8 cellular contexts compared by ENCODE assay signal in genomic region chr6:11043961-11044711, GRCh38. TPM values are rescaled to one million over a fixed set of nuclear protein-coding genes. Genes with fewer than 3 reads are reported as not detected.
DNase-seq lines count a peak whose midpoint lies in the region; ATAC-seq and TF ChIP-seq lines count a peak whose summit lies in the region.

ELOVL2 (minus strand) TSS chr6:11044305; CDS start chr6:11044230, 75 bp downstream.

- no peak for DNase-seq in activated CD4-positive, CD25-positive, alpha-beta regulatory T cell treated with anti-CD3 and anti-CD28 coated beads, Interleukin-2, amount 50 U/mL, for 72 hours
- DNase-seq in HPDE6-E6E7 (ENCODE audit: extremely low spot score) (peak; percentile 28), esophagus squamous epithelium (lab: John Stamatoyannopoulos, UW) (no peak), NCI-H2171 (lab: John Stamatoyannopoulos, UW) (no peak)
- no peak for DNase-seq in activated CD4-positive, alpha-beta T cell treated with anti-CD3 and anti-CD28 coated beads, Interleukin-2, amount 10 ng/mL, durations not matched to agents 7 days and 5 days

- no peak within 1 kb of the TSS for H3K4me2 ChIP-seq in neural cell (ENCODE audit: low read length)

- peaks cover 0 to 20% (median 11%) of the 10 kb centered on the region in 3 donors for H3K4me1 ChIP-seq in esophagus squamous epithelium

- H3K4me1 Mint-ChIP-seq in activated CD4-positive, alpha-beta T cell treated with anti-CD3 and anti-CD28 coated beads, Interleukin-2, amount 10 ng/mL, durations not matched to agents 7 days and 5 days: peaks cover 14% of the 10 kb centered on the region

- peaks cover 72% of the 10 kb centered on the region for H3K27me3 Mint-ChIP-seq in activated CD4-positive, alpha-beta T cell treated with anti-CD3 and anti-CD28 coated beads, Interleukin-2, amount 10 ng/mL, durations not matched to agents 7 days and 5 days

- no peaks in the 10 kb centered on the region for H4K20me1 ChIP-seq in neural cell (ENCODE audit: insufficient read depth)

- H2AFZ ChIP-seq in neural cell (ENCODE audit: low read depth, low read length): peak within 1 kb of the TSS; percentile 53

- ATAC-seq in activated CD4-positive, CD25-positive, alpha-beta regulatory T cell treated with anti-CD3 and anti-CD28 coated beads, Interleukin-2, amount 50 U/mL, for 24 hours: peak; percentile 45 to 68
- no peak for ATAC-seq in HG02840 (IDR thresholded peaks at IDR 0.05; ENCODE audit: low FRiP score, unreplicated experiment)

- H3K27me3 ChIP-seq in esophagus squamous epithelium (peaks cover 6 to 86% (median 18%) of the 10 kb centered on the region in 4 donors), neural cell (ENCODE audit: insufficient read depth, low read depth, low read length) (peaks cover 27% of the 10 kb centered on the region)

- POLR2A ChIA-PET in activated CD4-positive, alpha-beta T cell treated with anti-CD3 and anti-CD28 coated beads, Interleukin-2, amount 10 ng/mL, durations not matched to agents 7 days and 5 days (lab: Charles Lee): no interaction called here

- TF ChIP-seq EP300 in neural cell (conservative IDR thresholded peaks at IDR 0.05; ENCODE audit: poor library complexity, severe bottlenecking): peak; percentile 22

- H3K79me2 ChIP-seq in neural cell (replicated peaks; ENCODE audit: insufficient read depth, low read length): no peaks in the 10 kb centered on the region

- H3K9ac ChIP-seq in neural cell (ENCODE audit: low read length): peak within 1 kb of the TSS; percentile 55

- H3K9me3 Mint-ChIP-seq in activated CD4-positive, alpha-beta T cell treated with anti-CD3 and anti-CD28 coated beads, Interleukin-2, amount 10 ng/mL, durations not matched to agents 7 days and 5 days: no peaks in the 10 kb centered on the region

- H3K27ac ChIP-seq in esophagus squamous epithelium (no peak within 1 kb of the TSS), neural cell (ENCODE audit: low read length) (no peak within 1 kb of the TSS)

- H3K4me3 ChIP-seq in esophagus squamous epithelium (peak within 1 kb of the TSS; percentile 31 to 74 (median 45)), neural cell (ENCODE audit: low read length) (peak within 1 kb of the TSS; percentile 82)

- peak within 1 kb of the TSS; percentile 68 for H3K4me3 Mint-ChIP-seq in activated CD4-positive, alpha-beta T cell treated with anti-CD3 and anti-CD28 coated beads, Interleukin-2, amount 10 ng/mL, durations not matched to agents 7 days and 5 days

- no peaks in the 10 kb centered on the region for H3K36me3 Mint-ChIP-seq in activated CD4-positive, alpha-beta T cell treated with anti-CD3 and anti-CD28 coated beads, Interleukin-2, amount 10 ng/mL, durations not matched to agents 7 days and 5 days (ENCODE audit: low read depth)

- no CpG with 5 or more reads among the region's 124 CpGs for WGBS in esophagus squamous epithelium, 2 donors

- no peak for TF ChIP-seq RAD21 in neural cell (conservative IDR thresholded peaks at IDR 0.05)

- TF ChIP-seq POLR2A in esophagus squamous epithelium (IDR thresholded peaks at IDR 0.05): no peak

- H3K27ac Mint-ChIP-seq in activated CD4-positive, alpha-beta T cell treated with anti-CD3 and anti-CD28 coated beads, Interleukin-2, amount 10 ng/mL, durations not matched to agents 7 days and 5 days: no peak within 1 kb of the TSS

- no peaks in the 10 kb centered on the region for H3K9me3 ChIP-seq in esophagus squamous epithelium
- H3K9me3 ChIP-seq in neural cell (ENCODE audit: low read length): peaks cover 6% of the 10 kb centered on the region

- H3F3A ChIP-seq in neural cell (ENCODE audit: insufficient read depth, low read length, poor library complexity, severe bottlenecking): no peaks in the 10 kb centered on the region

- H3K36me3 ChIP-seq in esophagus squamous epithelium (no peaks in the 10 kb centered on the region), neural cell (ENCODE audit: insufficient read depth, low read length) (no peaks in the 10 kb centered on the region)

- TF ChIP-seq CTCF in esophagus squamous epithelium (IDR thresholded peaks at IDR 0.05): peak in 4 of 6 experiments; percentile 16 to 71 (median 27)
- TF ChIP-seq CTCF in neural cell (IDR thresholded peaks at IDR 0.05; ENCODE audit: poor library complexity, severe bottlenecking): peak; percentile 92

- no peaks in the 10 kb centered on the region for H3K9me2 ChIP-seq in neural cell (ENCODE audit: insufficient read depth, low read length)

- CTCF ChIA-PET in activated CD4-positive, alpha-beta T cell treated with anti-CD3 and anti-CD28 coated beads, Interleukin-2, amount 10 ng/mL, durations not matched to agents 7 days and 5 days (lab: Charles Lee): no interaction called here

- intact Hi-C loops in esophagus squamous epithelium (cut with DNase I): no loop called here

TF ChIP-seq in neural cell, 6 proteins besides CTCF, POLR2A, EP300 and RAD21:
- peak; percentile 3 for TF ChIP-seq MXI1 (conservative IDR thresholded peaks at IDR 0.05; ENCODE audit: poor library complexity, severe bottlenecking)
- TF ChIP-seq REST (IDR thresholded peaks at IDR 0.05; ENCODE audit: borderline replicate concordance): no peak
- TF ChIP-seq POLR2AphosphoS5 (IDR thresholded peaks at IDR 0.05): no peak

RNA-seq across cellular contexts. Expression of gene ELOVL2, which starts in this region (rescaled TPM):
- not detected for total RNA-seq in activated CD4-positive, alpha-beta T cell treated with anti-CD3 and anti-CD28 coated beads, Interleukin-2, amount 10 ng/mL, durations not matched to agents 7 days and 5 days
- under 1 TPM in 3 of 4 donors, not detected in 1; 0.06 to 0.38 (median 0.18) TPM for total RNA-seq in esophagus squamous epithelium
- 4.3 and 5.4 TPM in 2 replicates for polyA plus RNA-seq in neural cell
- polyA minus RNA-seq in neural cell: 7.8 and 9.0 TPM in 2 replicates
